Comparison of ENCODE assay signal across 9 cellular contexts in the genomic region with DNA sequence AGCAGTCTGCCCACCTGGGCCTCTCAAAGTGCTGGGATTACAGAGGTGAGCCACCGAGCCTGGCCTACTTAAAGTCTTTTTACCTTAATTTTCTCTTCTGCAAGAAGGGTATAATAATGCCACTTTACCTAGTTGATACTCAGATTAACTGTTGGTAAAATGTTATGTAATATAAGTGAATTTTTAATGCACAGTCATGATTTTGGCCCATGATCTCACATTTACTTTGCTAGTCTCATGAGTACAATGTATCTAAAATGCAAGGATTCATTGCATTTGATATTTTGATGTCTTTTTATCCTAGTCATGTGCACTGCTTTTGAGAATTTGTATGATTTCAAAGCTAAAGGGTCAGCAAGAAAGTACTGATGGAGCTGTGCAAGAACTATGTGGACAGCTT. TPM values are rescaled to one million over a fixed set of nuclear protein-coding genes. Genes with fewer than 3 reads are reported as not detected.
"Had no signal": no experiment of that assay in that cellular context is flagged by ENCODE, and none has a peak within 500 bp of the region (broad histone marks: within the 10 kb centered on the region; RNA-seq: fewer than 3 reads in every experiment).

No MANE protein-coding gene starts in this region.

- H3K4me1 ChIP-seq: HAP-1 had no signal

- H3K36me3 ChIP-seq: HAP-1 had no signal

- ATAC-seq: HCT116 had no signal

- H3K4me3 ChIP-seq: HAP-1 had no signal

- DNase-seq: GOT3, H7, HFFc6, KG1 had no signal

- H3K9me3 ChIP-seq: HAP-1 had no signal

- H3K27ac ChIP-seq: HL-60 had no signal

RNA-seq across cellular contexts. Expression of a gene that starts 13.1 kb away (rescaled TPM):
- total RNA-seq: H4, HFFc6, HT1080 had no signal
